15 cellular contexts compared by ENCODE assay signal in genomic region chr2:180002198-180002597, GRCh38.
"Had no signal": no experiment of that assay in that cellular context is flagged by ENCODE, and none has a peak within 500 bp of the region (broad histone marks: within the 10 kb centered on the region; RNA-seq: fewer than 3 reads in every experiment).

No MANE protein-coding gene starts in this region.

- H3K9me3 Mint-ChIP-seq: activated CD4-positive, alpha-beta memory T cell treated with anti-CD3 and anti-CD28 coated beads for 36 hours; activated T-cell treated with anti-CD3 and anti-CD28 coated beads, Interleukin-2, amount 50 U/mL, for 4 hours; naive thymus-derived CD4-positive, alpha-beta T cell had no signal

- H3K4me3 Mint-ChIP-seq: activated CD4-positive, alpha-beta memory T cell treated with anti-CD3 and anti-CD28 coated beads for 36 hours; activated naive CD8-positive, alpha-beta T cell; activated T-cell treated with anti-CD3 and anti-CD28 coated beads, Interleukin-2, amount 50 U/mL, for 4 hours had no signal

- ATAC-seq: activated T-cell treated with anti-CD3 and anti-CD28 coated beads, Interleukin-2, amount 50 U/mL, for 4 hours; esophagus mucosa; left cardiac atrium; naive thymus-derived CD4-positive, alpha-beta T cell had no signal

- DNase-seq: activated CD4-positive, alpha-beta memory T cell treated with anti-CD3 and anti-CD28 coated beads for 36 hours; activated CD4-positive, alpha-beta T cell treated with anti-CD3 and anti-CD28 coated beads for 1 hour; activated gamma-delta T cell; activated T-cell treated with anti-CD3 and anti-CD28 coated beads, Interleukin-2, amount 50 U/mL, for 4 hours; amygdala; brain microvascular endothelial cell; dorsolateral prefrontal cortex; glutamatergic neuron; left cardiac atrium; naive thymus-derived CD4-positive, alpha-beta T cell; nucleus accumbens; small intestine had no signal

- H3K27ac Mint-ChIP-seq: activated CD4-positive, alpha-beta memory T cell treated with anti-CD3 and anti-CD28 coated beads for 36 hours; activated naive CD8-positive, alpha-beta T cell had no signal

- H3K9me3 ChIP-seq: right atrium auricular region had no signal

- H3K27me3 ChIP-seq: brain microvascular endothelial cell, dorsolateral prefrontal cortex, right atrium auricular region had no signal

- H3K27ac ChIP-seq: brain microvascular endothelial cell, dorsolateral prefrontal cortex, right atrium auricular region had no signal

- H3K27me3 Mint-ChIP-seq: activated CD4-positive, alpha-beta memory T cell treated with anti-CD3 and anti-CD28 coated beads for 36 hours; activated naive CD8-positive, alpha-beta T cell had no signal
